In genomic region chr17:29251969-29252866, GRCh38 we compare ENCODE assay signal across 11 cellular contexts.
DNase-seq lines count a peak whose midpoint lies in the region; ATAC-seq lines count a peak whose summit lies in the region.
"Had no signal": no experiment of that assay in that cellular context is flagged by ENCODE, and none has a peak within 500 bp of the region (broad histone marks: within the 10 kb centered on the region; RNA-seq: fewer than 3 reads in every experiment).

No MANE protein-coding gene starts in this region.

- ATAC-seq in HG02759 (IDR thresholded peaks at IDR 0.05; ENCODE audit: unreplicated experiment) (no peak), HG02798 (IDR thresholded peaks at IDR 0.05; ENCODE audit: poor library complexity, unreplicated experiment) (no peak)
- ATAC-seq: left colon, Right ventricle myocardium inferior had no signal

- peak overlapping the region; percentile 3 for H3K27ac ChIP-seq in epithelial cell of prostate

- DNase-seq in DMS53 (lab: John Stamatoyannopoulos, UW) = peak; percentile 27
- DNase-seq in DMS53 treated with DMSO at 0.1 percent for 48 hours (lab: John Stamatoyannopoulos, UW; ENCODE audit: unreplicated experiment) = no peak
- DNase-seq in NCI-H2171 treated with DMSO at 0.1 percent for 48 hours (lab: John Stamatoyannopoulos, UW) = peak; percentile 29
- no peak for DNase-seq in epithelial cell of prostate (ENCODE audit: low read depth, low spot score)
- DNase-seq in skeletal muscle cell (ENCODE audit: low read depth) = peak; percentile 9
- no peak for DNase-seq in effector CD8-positive, alpha-beta T cell (lab: John Stamatoyannopoulos, UW)
- DNase-seq: C1 segment of cervical spinal cord, left colon had no signal

- H3K4me3 ChIP-seq in skeletal muscle cell (ENCODE audit: low read depth, low read length) = no peak overlapping the region

Comparison
In these comparisons a context has a peak if more than half of its experiments do, and no peak if none do; other contexts are left out.
1. DNase-seq: peak in DMS53 (single experiment), NCI-H2171 treated with DMSO at 0.1 percent for 48 hours (single experiment) and skeletal muscle cell (single experiment); none in DMS53 treated with DMSO at 0.1 percent for 48 hours (single experiment), epithelial cell of prostate (single experiment) and effector CD8-positive, alpha-beta T cell (single experiment).